In the genomic region with DNA sequence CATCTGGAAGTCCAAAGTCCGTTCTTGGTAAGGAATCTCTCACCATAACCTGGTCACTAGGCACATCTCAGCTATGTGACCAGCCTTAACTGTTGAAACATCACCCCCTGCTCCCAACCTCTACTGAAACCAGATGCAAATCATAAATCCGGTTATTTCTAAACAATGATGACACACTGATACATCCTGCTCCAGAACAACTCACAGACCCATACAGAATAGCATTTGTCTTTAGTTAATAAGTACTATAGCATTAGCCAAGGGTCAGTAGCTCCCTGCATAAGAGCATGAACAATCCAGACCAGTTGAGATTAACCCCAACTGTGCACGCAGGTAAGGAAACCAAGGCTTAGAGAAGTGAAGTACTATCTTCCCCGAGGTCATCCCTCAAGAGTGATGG, we compare ENCODE assay signal across 19 cellular contexts. TPM values are rescaled to one million over a fixed set of nuclear protein-coding genes. Genes with fewer than 3 reads are reported as not detected.
DNase-seq lines count a peak whose midpoint lies in the region; ATAC-seq and FAIRE-seq lines count a peak whose summit lies in the region.
"Had no signal": no experiment of that assay in that cellular context is flagged by ENCODE, and none has a peak within 500 bp of the region (broad histone marks: within the 10 kb centered on the region; RNA-seq: fewer than 3 reads in every experiment).

No MANE protein-coding gene starts in this region.

- H3K27ac Mint-ChIP-seq in activated naive CD8-positive, alpha-beta T cell treated with anti-CD3 and anti-CD28 coated beads for 36 hours, result no peak overlapping the region
- no peak overlapping the region for H3K27ac Mint-ChIP-seq in activated T-cell treated with anti-CD3 and anti-CD28 coated beads, Interleukin-2, amount 50 U/mL, for 72 hours
- H3K27ac Mint-ChIP-seq: activated T-helper 17 cell treated with anti-CD3 and anti-CD28 coated beads, Interleukin-2, amount 50 U/mL, for 72 hours; CD8-positive, alpha-beta T cell; natural killer cell treated with Interleukin-12 subunit alpha and Interleukin-12 subunit beta and Interleukin-15 and Interleukin-18, amount 100 ng/mL, for 72 hours had no signal

- no peaks in the 10 kb centered on the region for H3K27me3 Mint-ChIP-seq in activated naive CD8-positive, alpha-beta T cell treated with anti-CD3 and anti-CD28 coated beads for 36 hours
- peaks cover 10% of the 10 kb centered on the region for H3K27me3 Mint-ChIP-seq in activated T-cell treated with anti-CD3 and anti-CD28 coated beads, Interleukin-2, amount 50 U/mL, for 72 hours (ENCODE audit: low read depth)

- peak; percentile 82 for FAIRE-seq in RCC 7860 (lab: Jason Lieb, UNC)
- FAIRE-seq: A549, endothelial cell of umbilical vein had no signal

- H3K9me3 Mint-ChIP-seq in activated naive CD8-positive, alpha-beta T cell treated with anti-CD3 and anti-CD28 coated beads for 36 hours, result no peaks in the 10 kb centered on the region
- H3K9me3 Mint-ChIP-seq in activated T-cell treated with anti-CD3 and anti-CD28 coated beads, Interleukin-2, amount 50 U/mL, for 72 hours, result no peaks in the 10 kb centered on the region
- H3K9me3 Mint-ChIP-seq: activated T-helper 17 cell treated with anti-CD3 and anti-CD28 coated beads, Interleukin-2, amount 50 U/mL, for 72 hours; CD8-positive, alpha-beta T cell; natural killer cell treated with Interleukin-12 subunit alpha and Interleukin-12 subunit beta and Interleukin-15 and Interleukin-18, amount 100 ng/mL, for 72 hours had no signal

- no peaks in the 10 kb centered on the region for H3K36me3 Mint-ChIP-seq in activated naive CD8-positive, alpha-beta T cell treated with anti-CD3 and anti-CD28 coated beads for 36 hours
- H3K36me3 Mint-ChIP-seq in activated T-cell treated with anti-CD3 and anti-CD28 coated beads, Interleukin-2, amount 50 U/mL, for 72 hours (ENCODE audit: insufficient read depth in 2 of 2), result no peaks in the 10 kb centered on the region
- H3K36me3 Mint-ChIP-seq: CD8-positive, alpha-beta T cell; natural killer cell treated with Interleukin-12 subunit alpha and Interleukin-12 subunit beta and Interleukin-15 and Interleukin-18, amount 100 ng/mL, for 72 hours had no signal

- no peak overlapping the region for H3K4me3 Mint-ChIP-seq in activated naive CD8-positive, alpha-beta T cell treated with anti-CD3 and anti-CD28 coated beads for 36 hours
- H3K4me3 Mint-ChIP-seq in activated T-cell treated with anti-CD3 and anti-CD28 coated beads, Interleukin-2, amount 50 U/mL, for 72 hours, result no peak overlapping the region
- H3K4me3 Mint-ChIP-seq: activated T-helper 17 cell treated with anti-CD3 and anti-CD28 coated beads, Interleukin-2, amount 50 U/mL, for 72 hours; CD8-positive, alpha-beta T cell; natural killer cell treated with Interleukin-12 subunit alpha and Interleukin-12 subunit beta and Interleukin-15 and Interleukin-18, amount 100 ng/mL, for 72 hours had no signal

- ATAC-seq in GM19463 (IDR thresholded peaks at IDR 0.05; ENCODE audit: unreplicated experiment) (peak; percentile 73), HG02981 (IDR thresholded peaks at IDR 0.05; ENCODE audit: unreplicated experiment) (peak; percentile 50)
- ATAC-seq in activated T-cell treated with anti-CD3 and anti-CD28 coated beads, Interleukin-2, amount 50 U/mL, for 72 hours (replicated peaks in 1 of 2), result no peak
- ATAC-seq: A549; activated T-helper 17 cell treated with anti-CD3 and anti-CD28 coated beads, Interleukin-2, amount 50 U/mL, for 72 hours; CD8-positive, alpha-beta T cell; stimulated activated naive CD8-positive, alpha-beta T cell treated with anti-CD3 and anti-CD28 coated beads, Interleukin-15, Interleukin-2, amounts not matched to agents 100 U/mL and 50 U/mL, for 24 hours had no signal

- peak; percentile 38 for DNase-seq in ELR (ENCODE audit: low read depth)
- peak; percentile 62 for DNase-seq in RCC 7860 (ENCODE audit: low spot score)
- DNase-seq in activated naive CD8-positive, alpha-beta T cell treated with anti-CD3 and anti-CD28 coated beads for 36 hours, result no peak
- no peak for DNase-seq in activated T-cell treated with anti-CD3 and anti-CD28 coated beads, Interleukin-2, amount 50 U/mL, for 72 hours
- no peak for DNase-seq in NCI-H128 (lab: John Stamatoyannopoulos, UW; ENCODE audit: unreplicated experiment)
- DNase-seq in KG1 (lab: John Stamatoyannopoulos, UW), result no peak
- DNase-seq: CD8-positive, alpha-beta T cell; glutamatergic neuron; mammary epithelial cell; NCI-H69; Peyer's patch; spleen; stimulated activated naive CD8-positive, alpha-beta T cell treated with anti-CD3 and anti-CD28 coated beads, Interleukin-15, Interleukin-2, amounts not matched to agents 100 U/mL and 50 U/mL, for 24 hours had no signal

- no peaks in the 10 kb centered on the region for H3K4me1 Mint-ChIP-seq in activated naive CD8-positive, alpha-beta T cell treated with anti-CD3 and anti-CD28 coated beads for 36 hours
- no peaks in the 10 kb centered on the region for H3K4me1 Mint-ChIP-seq in activated T-cell treated with anti-CD3 and anti-CD28 coated beads, Interleukin-2, amount 50 U/mL, for 72 hours (ENCODE audit: low read depth)
- H3K4me1 Mint-ChIP-seq: activated T-helper 17 cell treated with anti-CD3 and anti-CD28 coated beads, Interleukin-2, amount 50 U/mL, for 72 hours had no signal

RNA-seq across cellular contexts. Expression of a gene that starts 38.0 kb away (rescaled TPM):
- total RNA-seq in activated naive CD8-positive, alpha-beta T cell treated with anti-CD3 and anti-CD28 coated beads for 36 hours, result 1 to 10 TPM; 4.3 to 5.1 TPM
- total RNA-seq in activated T-cell treated with anti-CD3 and anti-CD28 coated beads, Interleukin-2, amount 50 U/mL, for 72 hours, result 1 to 10 TPM; 4.5 to 4.7 TPM

Comparison
In these comparisons a context has a peak if more than half of its experiments do, and no peak if none do; other contexts are left out.
1. DNase-seq: peak in ELR (single experiment) and RCC 7860 (single experiment); none in activated naive CD8-positive, alpha-beta T cell treated with anti-CD3 and anti-CD28 coated beads for 36 hours (single experiment), activated T-cell treated with anti-CD3 and anti-CD28 coated beads, Interleukin-2, amount 50 U/mL, for 72 hours (0 of 2), NCI-H128 (single experiment) and KG1 (single experiment).
2. ATAC-seq: peak in GM19463 (single experiment) and HG02981 (single experiment); none in activated T-cell treated with anti-CD3 and anti-CD28 coated beads, Interleukin-2, amount 50 U/mL, for 72 hours (0 of 2).